ENCODE assay signal across 12 cellular contexts in the genomic region with DNA sequence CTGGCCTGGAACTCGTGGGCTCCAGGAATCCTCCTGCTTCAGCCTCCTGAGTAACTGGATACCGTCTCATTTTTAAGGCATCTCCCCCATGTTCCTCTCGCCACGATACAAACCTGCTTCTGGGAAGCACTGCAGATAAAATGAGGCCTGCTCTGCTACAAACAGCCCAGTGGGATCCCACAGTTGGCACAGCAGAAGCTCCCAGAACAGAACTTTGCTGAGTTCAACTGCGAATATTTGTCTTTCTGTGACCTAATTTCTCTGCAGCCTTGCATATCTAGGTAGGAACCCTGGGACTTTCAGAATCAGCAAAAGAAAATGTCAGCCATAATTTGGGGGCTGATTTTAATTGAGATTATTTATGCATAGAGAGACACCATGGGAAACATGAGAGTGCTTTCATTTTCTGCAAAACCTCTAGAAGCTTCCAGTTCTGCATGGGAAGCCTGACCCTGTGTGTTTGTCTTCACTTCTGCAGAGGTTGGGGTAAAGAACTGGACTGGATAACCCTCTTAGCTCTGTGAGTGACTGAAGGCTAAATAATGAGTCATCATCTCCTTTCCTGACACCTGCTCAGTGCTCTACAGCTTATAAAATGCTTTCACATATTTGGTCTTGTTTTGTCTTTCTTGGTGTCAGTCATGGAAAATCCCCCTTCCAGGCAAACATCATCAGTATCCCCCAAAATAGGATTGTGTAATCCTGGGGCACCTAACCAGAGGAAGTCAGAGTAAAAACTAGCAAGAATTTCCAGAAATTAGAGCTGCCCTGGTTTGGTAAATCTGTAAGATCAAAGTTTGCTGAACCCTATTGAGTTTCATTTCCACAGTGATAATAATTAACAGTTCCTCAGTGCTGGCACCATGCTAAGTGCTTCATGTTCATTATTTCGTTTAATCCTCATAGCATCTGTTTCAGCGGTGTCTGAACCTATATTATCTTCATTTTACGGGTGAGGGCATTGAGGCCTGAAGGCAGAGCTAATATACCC.
DNase-seq lines count a peak whose midpoint lies in the region; ATAC-seq, FAIRE-seq and TF ChIP-seq lines count a peak whose summit lies in the region.
"Had no signal": no experiment of that assay in that cellular context is flagged by ENCODE, and none has a peak within 500 bp of the region (broad histone marks: within the 10 kb centered on the region; RNA-seq: fewer than 3 reads in every experiment).

No MANE protein-coding gene starts in this region.

- DNase-seq in D721Med (ENCODE audit: insufficient read length, low spot score) (no peak), NCI-H2029 treated with DMSO at 0.1 percent for 48 hours (lab: John Stamatoyannopoulos, UW) (peak; percentile 17), endothelial cell (ENCODE audit: low spot score) (no peak), foreskin fibroblast (no peak), SKM-1 (lab: John Stamatoyannopoulos, UW; ENCODE audit: unreplicated experiment) (no peak)
- DNase-seq in stimulated activated CD8-positive, alpha-beta memory T cell treated with anti-CD3 and anti-CD28 coated beads, Interleukin-4, amount 100 ng/mL, for 48 hours: no peak
- DNase-seq: activated T-cell treated with anti-CD3 and anti-CD28 coated beads, Interleukin-2, amount 50 U/mL, for 4 hours; BE2C; T-helper 9 cell had no signal

- peaks cover 29% of the 10 kb centered on the region for H3K9me3 Mint-ChIP-seq in endothelial cell (ENCODE audit: unreplicated experiment)

- H3K27me3 Mint-ChIP-seq in endothelial cell (ENCODE audit: unreplicated experiment): peaks cover 4% of the 10 kb centered on the region

- ATAC-seq in GM19395 (IDR thresholded peaks at IDR 0.05; ENCODE audit: unreplicated experiment): peak; percentile 98
- ATAC-seq in HG02938 (IDR thresholded peaks at IDR 0.05; ENCODE audit: unreplicated experiment): peak; percentile 97
- ATAC-seq: activated T-cell treated with anti-CD3 and anti-CD28 coated beads, Interleukin-2, amount 50 U/mL, for 4 hours had no signal

- H3K4me3 Mint-ChIP-seq in endothelial cell (ENCODE audit: unreplicated experiment): no peak overlapping the region
- H3K4me3 Mint-ChIP-seq: activated T-cell treated with anti-CD3 and anti-CD28 coated beads, Interleukin-2, amount 50 U/mL, for 4 hours; IgD-negative memory B cell had no signal

- no peaks in the 10 kb centered on the region for H3K4me1 Mint-ChIP-seq in endothelial cell (ENCODE audit: unreplicated experiment)
- H3K4me1 Mint-ChIP-seq: IgD-negative memory B cell had no signal

- H3K36me3 Mint-ChIP-seq in endothelial cell (ENCODE audit: low read depth, unreplicated experiment): peaks cover 10% of the 10 kb centered on the region
- H3K36me3 Mint-ChIP-seq: IgD-negative memory B cell had no signal

- FAIRE-seq in D721Med (lab: Jason Lieb, UNC): peak; percentile 78

- H3K4me3 ChIP-seq in foreskin fibroblast (ENCODE audit: low read depth in 1 of 2, low read length in 2 of 2): no peak overlapping the region

- TF ChIP-seq CTCF in D721Med (IDR thresholded peaks at IDR 0.05; ENCODE audit: insufficient read depth, missing control alignments) (no peak), endothelial cell (IDR thresholded peaks at IDR 0.05; ENCODE audit: unreplicated experiment) (no peak), foreskin fibroblast (IDR thresholded peaks at IDR 0.05; ENCODE audit: low read depth, low read length) (no peak)

- H3K27ac Mint-ChIP-seq in endothelial cell (ENCODE audit: unreplicated experiment): no peak overlapping the region
- H3K27ac Mint-ChIP-seq: IgD-negative memory B cell had no signal
